8 cellular contexts compared by ENCODE assay signal in the genomic region with DNA sequence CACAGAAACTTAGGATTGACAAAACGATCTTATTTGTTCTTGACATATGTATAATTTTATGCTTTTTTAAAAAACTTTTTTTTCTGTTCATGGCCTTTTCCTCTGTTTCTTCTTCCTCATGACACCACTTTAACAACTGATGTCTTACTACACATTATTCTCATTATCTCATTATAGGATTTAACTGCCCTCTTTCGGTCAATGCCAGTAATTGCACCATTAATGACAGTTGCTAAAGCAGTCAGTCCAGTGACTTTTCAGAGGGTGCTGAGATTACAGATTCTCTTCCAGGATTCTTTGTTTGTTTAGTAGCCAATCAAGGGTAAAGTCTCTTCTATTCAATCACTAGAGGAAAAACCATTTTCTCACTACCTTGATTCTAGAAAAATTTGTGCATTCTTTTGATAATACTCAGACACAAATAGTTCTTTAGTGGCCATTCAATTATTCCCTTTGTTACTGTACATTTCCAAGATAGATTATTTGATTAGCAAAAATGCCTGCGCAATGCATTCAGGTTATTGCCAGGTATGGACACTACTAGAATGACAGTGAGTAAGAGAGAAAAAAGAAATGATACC. TPM values are rescaled to one million over a fixed set of nuclear protein-coding genes. Genes with fewer than 3 reads are reported as not detected.
DNase-seq lines count a peak whose midpoint lies in the region; ATAC-seq and TF ChIP-seq lines count a peak whose summit lies in the region.

No MANE protein-coding gene starts in this region.

- H3K4me1 ChIP-seq in Peyer's patch = no peaks in the 10 kb centered on the region
- no peaks in the 10 kb centered on the region for H3K4me1 ChIP-seq in endodermal cell (ENCODE audit: control insufficient read depth, insufficient read depth, low read length)

- no peak for DNase-seq in activated CD8-positive, alpha-beta memory T cell treated with anti-CD3 and anti-CD28 coated beads, Interleukin-2, amount 10 ng/mL, durations not matched to agents 7 days and 5 days
- no peak for DNase-seq in activated CD8-positive, alpha-beta memory T cell treated with anti-CD3 and anti-CD28 coated beads, Interleukin-2, amount 50 U/mL, for 48 hours
- peak; percentile 37 for DNase-seq in Jurkat, Clone E6-1 (ENCODE audit: low read depth, low spot score)
- DNase-seq in Peyer's patch (no peak), endodermal cell (no peak), middle frontal gyrus (ENCODE audit: extremely low spot score, low spot score) (peak; percentile 16), anterior cingulate cortex (lab: John Stamatoyannopoulos, UW) (no peak)

- no peak overlapping the region for H3K9ac ChIP-seq in endodermal cell (ENCODE audit: extremely low read depth, low read length, poor library complexity, severe bottlenecking)

- TF ChIP-seq CTCF in Peyer's patch (IDR thresholded peaks at IDR 0.05) (peak in 5 of 6 experiments; percentile 72 to 94 (median 86)), endodermal cell (conservative IDR thresholded peaks at IDR 0.05) (peak; percentile 97)

- TF ChIP-seq POLR2A in Peyer's patch (IDR thresholded peaks at IDR 0.05) = no peak

- 25 to 36% methylated on average over 2 of the region's 3 CpGs for WGBS in endodermal cell (ENCODE audit: insufficient coverage in 1 of 2, insufficient read length in 1 of 2), 2 experiments

- H3K36me3 ChIP-seq in Peyer's patch = no peaks in the 10 kb centered on the region
- no peaks in the 10 kb centered on the region for H3K36me3 ChIP-seq in endodermal cell (ENCODE audit: control insufficient read depth, insufficient read depth, low read length)

- no peaks in the 10 kb centered on the region for H3K27me3 ChIP-seq in Peyer's patch
- no peaks in the 10 kb centered on the region for H3K27me3 ChIP-seq in endodermal cell (ENCODE audit: control insufficient read depth, insufficient read depth, low read length, poor library complexity, severe bottlenecking)

- no peaks in the 10 kb centered on the region for H3K9me3 Mint-ChIP-seq in activated CD8-positive, alpha-beta memory T cell treated with anti-CD3 and anti-CD28 coated beads, Interleukin-2, amount 10 ng/mL, durations not matched to agents 7 days and 5 days (ENCODE audit: low read depth)
- H3K9me3 Mint-ChIP-seq in endodermal cell = peaks cover 8% of the 10 kb centered on the region

- no peak overlapping the region for H3K27ac Mint-ChIP-seq in activated CD8-positive, alpha-beta memory T cell treated with anti-CD3 and anti-CD28 coated beads, Interleukin-2, amount 10 ng/mL, durations not matched to agents 7 days and 5 days
- H3K27ac Mint-ChIP-seq in endodermal cell = no peak overlapping the region

- H3K4me1 Mint-ChIP-seq in activated CD8-positive, alpha-beta memory T cell treated with anti-CD3 and anti-CD28 coated beads, Interleukin-2, amount 10 ng/mL, durations not matched to agents 7 days and 5 days = peaks cover 8% of the 10 kb centered on the region
- H3K4me1 Mint-ChIP-seq in endodermal cell = peaks cover 6% of the 10 kb centered on the region

- ATAC-seq in activated CD8-positive, alpha-beta memory T cell treated with anti-CD3 and anti-CD28 coated beads, Interleukin-2, amount 10 ng/mL, durations not matched to agents 7 days and 5 days = peak; percentile 61
- ATAC-seq in GM19023 (IDR thresholded peaks at IDR 0.05; ENCODE audit: unreplicated experiment) = no peak

- CTCF ChIA-PET in activated CD8-positive, alpha-beta memory T cell treated with anti-CD3 and anti-CD28 coated beads, Interleukin-2, amount 10 ng/mL, durations not matched to agents 7 days and 5 days (lab: Charles Lee) = interaction anchor here (0.7 to 5.3 kb wide), 8 partner anchors 8 to 149 kb away, joined by 3 to 71 read pairs (median 4); partner anchors contain the start of gene M6PR

- no peaks in the 10 kb centered on the region for H3K9me3 ChIP-seq in Peyer's patch
- no peaks in the 10 kb centered on the region for H3K9me3 ChIP-seq in endodermal cell (ENCODE audit: control insufficient read depth, low read length)

- H3K36me3 Mint-ChIP-seq in activated CD8-positive, alpha-beta memory T cell treated with anti-CD3 and anti-CD28 coated beads, Interleukin-2, amount 10 ng/mL, durations not matched to agents 7 days and 5 days = peaks cover 3% of the 10 kb centered on the region
- no peaks in the 10 kb centered on the region for H3K36me3 Mint-ChIP-seq in endodermal cell (ENCODE audit: low read depth)

- H3K4me3 ChIP-seq in Jurkat, Clone E6-1 (ENCODE audit: low read length) = no peak overlapping the region
- H3K4me3 ChIP-seq in Peyer's patch (no peak overlapping the region), endodermal cell (ENCODE audit: low read length) (no peak overlapping the region)

- H3K27ac ChIP-seq in Peyer's patch (no peak overlapping the region), endodermal cell (ENCODE audit: low read depth, low read length) (no peak overlapping the region)

- peaks cover 11% of the 10 kb centered on the region for H3K27me3 Mint-ChIP-seq in activated CD8-positive, alpha-beta memory T cell treated with anti-CD3 and anti-CD28 coated beads, Interleukin-2, amount 10 ng/mL, durations not matched to agents 7 days and 5 days
- no peaks in the 10 kb centered on the region for H3K27me3 Mint-ChIP-seq in endodermal cell (ENCODE audit: insufficient read depth)

- no peak overlapping the region for H3K4me3 Mint-ChIP-seq in activated CD8-positive, alpha-beta memory T cell treated with anti-CD3 and anti-CD28 coated beads, Interleukin-2, amount 10 ng/mL, durations not matched to agents 7 days and 5 days
- H3K4me3 Mint-ChIP-seq in endodermal cell = no peak overlapping the region

RNA-seq across cellular contexts. Expression of gene KLRG1, which starts 50.1 kb away (rescaled TPM):
- total RNA-seq in activated CD8-positive, alpha-beta memory T cell treated with anti-CD3 and anti-CD28 coated beads, Interleukin-2, amount 10 ng/mL, durations not matched to agents 7 days and 5 days = 1 to 10 TPM; 4.3 to 5.6 TPM
- polyA plus RNA-seq in Jurkat, Clone E6-1 (2012; ENCODE audit: insufficient read depth, insufficient read length) = 5.3 TPM
- total RNA-seq in Peyer's patch (10 to 100 TPM in 1 of 4 donors, 1 to 10 TPM in 2, not detected in 1; 1.0 to 29.7 (median 1.6) TPM), endodermal cell (1 to 10 TPM; 3.1 TPM)
- 3.4 TPM for polyA plus RNA-seq in endodermal cell (2013, experiment 1 of 2)
- polyA plus RNA-seq in endodermal cell (2013, experiment 2 of 2) = 3.3 TPM

Comparison
In these comparisons a context has a peak if more than half of its experiments do, and no peak if none do; other contexts are left out.
1. DNase-seq: peak in Jurkat, Clone E6-1 (single experiment) and middle frontal gyrus (single experiment); none in activated CD8-positive, alpha-beta memory T cell treated with anti-CD3 and anti-CD28 coated beads, Interleukin-2, amount 10 ng/mL, durations not matched to agents 7 days and 5 days (single experiment), activated CD8-positive, alpha-beta memory T cell treated with anti-CD3 and anti-CD28 coated beads, Interleukin-2, amount 50 U/mL, for 48 hours (single experiment), Peyer's patch (0 of 3), endodermal cell (single experiment) and anterior cingulate cortex (0 of 58).